8 cellular contexts compared by ENCODE assay signal in genomic region chr11:47177229-47177845, GRCh38.
DNase-seq lines count a peak whose midpoint lies in the region; ATAC-seq lines count a peak whose summit lies in the region.

No MANE protein-coding gene starts in this region.

- peak; percentile 62 for DNase-seq in NCI-H146 (lab: John Stamatoyannopoulos, UW)
- no peak for DNase-seq in NCI-H146 treated with DMSO at 0.1 percent for 48 hours (lab: John Stamatoyannopoulos, UW; ENCODE audit: unreplicated experiment)
- peak in 2 of 3 experiments; percentile 77 to 90 for DNase-seq in NCI-H1417 (lab: John Stamatoyannopoulos, UW)
- peak in 4 of 5 experiments; percentile 57 to 90 (median 68) for DNase-seq in T-helper 2 cell
- DNase-seq in T47D (ENCODE audit: low read depth in 1 of 2, low spot score in 1 of 2): peak; percentile 46 to 82
- peak; percentile 71 for DNase-seq in iPS-NIHi7 (ENCODE audit: extremely low spot score)
- DNase-seq in stimulated activated CD4-positive, alpha-beta T cell treated with anti-CD3 and anti-CD28 coated beads, Interleukin-12 subunit alpha, Interleukin-12 subunit beta, amount 100 ng/mL, for 24 hours (ENCODE audit: low read depth in 2 of 2): peak; percentile 45 to 59

- peak; percentile 43 for ATAC-seq in HG02763 (IDR thresholded peaks at IDR 0.05; ENCODE audit: unreplicated experiment)

- in situ Hi-C loops in T47D (cut with HindIII; ENCODE audit: low pct_unique_long_range_greater_than_20kb, low sequenced_read_pairs): no loop called here
